15 cellular contexts compared by ENCODE assay signal in the genomic region with DNA sequence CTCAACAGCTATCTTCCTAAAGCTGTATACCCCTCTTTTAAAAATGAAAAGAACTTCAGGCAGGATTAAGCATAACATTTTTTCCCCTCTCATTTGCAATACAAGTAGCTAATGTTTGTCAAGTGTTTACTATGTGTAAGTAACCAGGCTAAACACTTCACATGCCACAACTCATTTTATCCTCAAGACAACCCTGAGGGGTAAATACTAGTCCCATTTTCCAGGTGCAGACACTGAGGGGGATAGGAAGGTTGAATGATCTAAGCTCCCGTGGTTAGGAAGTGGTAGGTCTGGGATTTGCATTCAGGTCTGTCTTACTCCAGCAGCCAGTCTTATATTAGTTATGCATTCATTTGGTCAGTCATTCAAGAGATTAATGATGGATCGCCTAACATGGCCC.
"Had no signal": no experiment of that assay in that cellular context is flagged by ENCODE, and none has a peak within 500 bp of the region (broad histone marks: within the 10 kb centered on the region; RNA-seq: fewer than 3 reads in every experiment).

No MANE protein-coding gene starts in this region.

- H3K4me3 ChIP-seq: colonic mucosa, heart left ventricle, mucosa of descending colon, right atrium auricular region had no signal

- H3K4me3 Mint-ChIP-seq: naive thymus-derived CD8-positive, alpha-beta T cell; neural crest cell; type B pancreatic cell had no signal

- H3K27me3 Mint-ChIP-seq: naive thymus-derived CD8-positive, alpha-beta T cell; type B pancreatic cell had no signal

- H3K4me1 ChIP-seq: colonic mucosa had no signal

- H3K9me3 Mint-ChIP-seq: naive thymus-derived CD8-positive, alpha-beta T cell; neural crest cell had no signal

- DNase-seq: colonic mucosa; dermis blood vessel endothelial cell; erythroblast; foreskin melanocyte; heart left ventricle; hippocampal formation; mucosa of descending colon; naive thymus-derived CD8-positive, alpha-beta T cell; posterior cingulate gyrus; small intestine; stimulated activated CD4-positive, alpha-beta T cell treated with anti-CD3 and anti-CD28 coated beads, Interleukin-2, amount 100 ng/mL, for 48 hours; stimulated activated naive CD4-positive, alpha-beta T cell treated with Interleukin-2 at 50 U/mL for 16 hours had no signal

- H3K27ac Mint-ChIP-seq: naive thymus-derived CD8-positive, alpha-beta T cell; type B pancreatic cell had no signal

- H3K9me3 ChIP-seq: colonic mucosa, mucosa of descending colon, right atrium auricular region had no signal

- H3K27me3 ChIP-seq: colonic mucosa, heart left ventricle, right atrium auricular region had no signal

- ATAC-seq: heart left ventricle; mucosa of descending colon; naive thymus-derived CD8-positive, alpha-beta T cell had no signal

- H3K27ac ChIP-seq: colonic mucosa, heart left ventricle, right atrium auricular region had no signal

- H3K36me3 ChIP-seq: colonic mucosa, heart left ventricle, right atrium auricular region had no signal
